Comparison of ENCODE assay signal across 23 cellular contexts in the genomic region with DNA sequence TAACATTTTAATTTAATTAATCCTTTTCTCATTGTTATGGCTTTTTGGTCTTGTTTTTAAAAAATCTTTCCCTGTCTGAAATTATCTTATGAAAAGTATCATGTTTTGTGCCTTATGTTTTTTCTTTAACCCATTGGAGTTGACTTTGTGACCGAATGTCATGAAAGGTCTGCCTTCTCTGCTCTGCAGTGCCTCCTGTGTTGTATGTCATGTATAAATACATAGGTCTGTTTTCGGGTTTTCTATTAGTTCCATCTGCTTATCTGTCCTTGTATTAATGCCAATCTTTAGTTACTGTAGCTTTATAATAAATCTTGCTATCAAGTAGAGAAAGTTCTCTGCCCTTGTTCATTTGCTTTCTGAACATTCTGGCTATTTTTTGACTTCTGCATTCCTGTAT.
DNase-seq lines count a peak whose midpoint lies in the region; ATAC-seq, FAIRE-seq and TF ChIP-seq lines count a peak whose summit lies in the region.
"Had no signal": no experiment of that assay in that cellular context is flagged by ENCODE, and none has a peak within 500 bp of the region (broad histone marks: within the 10 kb centered on the region; RNA-seq: fewer than 3 reads in every experiment).

No MANE protein-coding gene starts in this region.

- intact Hi-C loops in activated CD8-positive, alpha-beta T cell treated with anti-CD3 and anti-CD28 coated beads for 36 hours (cut with micrococcal nuclease) = no loop called here
- intact Hi-C loops in left lung (cut with DNase I) = no loop called here

- TF ChIP-seq POLR2A in H1 (IDR thresholded peaks at IDR 0.05; ENCODE audit: control extremely low read depth in 1 of 2, low read depth in 2 of 2, low read length in 2 of 2) = no peak

- no peak overlapping the region for H4K5ac ChIP-seq in H1 (ENCODE audit: insufficient read length, low read depth, low read length)

- no peak overlapping the region for H4K8ac ChIP-seq in H1 (ENCODE audit: extremely low read depth, insufficient read depth, low read length)

- H3K36me3 ChIP-seq in H1 (ENCODE audit: control insufficient read depth in 2 of 4, insufficient read depth in 4 of 4, low read length in 3 of 4) (peaks cover under 1 to 19% (median 14%) of the 10 kb centered on the region in 4 experiments; a peak in 6 of 8 replicates), brain microvascular endothelial cell (replicated peaks) (no peaks in the 10 kb centered on the region), left lung (peaks cover 0 to 13% of the 10 kb centered on the region in 2 donors)

- no peak for TF ChIP-seq EP300 in H1 (IDR thresholded peaks at IDR 0.05; ENCODE audit: borderline replicate concordance in 1 of 2, low read depth in 2 of 2, low read length in 2 of 2)

- in situ Hi-C loops in brain microvascular endothelial cell (cut with HindIII; ENCODE audit: low pct_ligation_motif_present, low sequenced_read_pairs) = no loop called here
- in situ Hi-C loops in GM13977 (cut with MboI; ENCODE audit: low pct_unique_long_range_greater_than_20kb, low sequenced_read_pairs, unreplicated experiment) = no loop called here

- 87% methylated on average over 2 of the region's 2 CpGs; no CpG with 5 or more reads in 1 of the 2 experiments for WGBS in H1 (ENCODE audit: extremely low coverage in 1 of 2, insufficient coverage in 1 of 2, insufficient read length in 1 of 2, insufficient replicate concordance in 2 of 2, low coverage in 1 of 2, low lambda C conversion rate in 2 of 2, missing lambda C conversion rate in 1 of 2), 2 experiments

- no peak overlapping the region for H3K27ac ChIP-seq in H1 (ENCODE audit: low read depth, low read length)
- H3K27ac ChIP-seq in brain microvascular endothelial cell = no peak overlapping the region
- H3K27ac ChIP-seq in left lung = no peak overlapping the region
- H3K27ac ChIP-seq: BLaER1 treated with 17β-estradiol and CSF1 and Interleukin-3, amounts not matched to agents 10 nM and 100 nM had no signal

- TF ChIP-seq CTCF in activated CD8-positive, alpha-beta T cell treated with anti-CD3 and anti-CD28 coated beads for 36 hours (IDR thresholded peaks at IDR 0.05) = peak; percentile 11
- peak; percentile 28 for TF ChIP-seq CTCF in LNCaP clone FGC (IDR thresholded peaks at IDR 0.05; ENCODE audit: control insufficient read depth, extremely low read depth, insufficient read depth)
- TF ChIP-seq CTCF in H1 (IDR thresholded peaks at IDR 0.05; ENCODE audit: control extremely low read depth in 1 of 3, insufficient read depth in 1 of 3, low read depth in 1 of 3, low read length in 3 of 3) = peak in 2 of 3 experiments; percentile 7 to 20; a peak in 1 of 4 replicates
- TF ChIP-seq CTCF in brain microvascular endothelial cell (IDR thresholded peaks at IDR 0.05; ENCODE audit: low read depth, low read length, missing control alignments) = no peak
- TF ChIP-seq CTCF in left lung (IDR thresholded peaks at IDR 0.05) = no peak
- TF ChIP-seq CTCF in GM13977 (IDR thresholded peaks at IDR 0.05; ENCODE audit: extremely low read depth, insufficient read depth, missing control alignments) = no peak

- peaks cover 21% of the 10 kb centered on the region for H3K36me3 Mint-ChIP-seq in activated CD8-positive, alpha-beta T cell treated with anti-CD3 and anti-CD28 coated beads for 36 hours (ENCODE audit: low read depth)
- H3K36me3 Mint-ChIP-seq in activated CD8-positive, alpha-beta T cell treated with anti-CD3 and anti-CD28 coated beads, Interleukin-2, amount 10 ng/mL, durations not matched to agents 7 days and 5 days (ENCODE audit: low read depth) = peaks cover 30% of the 10 kb centered on the region

- H3K79me1 ChIP-seq in H1 (ENCODE audit: low read depth, low read length) = no peaks in the 10 kb centered on the region; the same call in 1 of the 2 replicates

- no peaks in the 10 kb centered on the region for H3K23me2 ChIP-seq in H1 (ENCODE audit: low read depth, low read length)

- H3K56ac ChIP-seq in H1 (replicated peaks; ENCODE audit: insufficient read length, low read depth, low read length) = no peak overlapping the region

- peak in 1 of 2 experiments; percentile 37; a peak in 1 of 4 replicates for TF ChIP-seq RAD21 in H1 (IDR thresholded peaks at IDR 0.05 in 1 of 2, conservative IDR thresholded peaks at IDR 0.05 in 1 of 2; ENCODE audit: low read depth in 2 of 2, low read length in 2 of 2)

- FAIRE-seq in H1 (lab: Jason Lieb, UNC) = no peak
- FAIRE-seq in frontal cortex (lab: Jason Lieb, UNC) = no peak
- FAIRE-seq: A204.1, GM12891, GM19239 had no signal

- H3K9ac ChIP-seq in H1 (replicated peaks in 1 of 4; ENCODE audit: extremely low read depth in 1 of 4, low read depth in 3 of 4, low read length in 3 of 4) = no peak overlapping the region
- H3K9ac ChIP-seq: BLaER1 treated with 17β-estradiol and CSF1 and Interleukin-3, amounts not matched to agents 10 nM and 100 nM had no signal

- no peak overlapping the region for H2BK120ac ChIP-seq in H1 (replicated peaks; ENCODE audit: low read depth, low read length)

- POLR2A ChIA-PET in activated CD8-positive, alpha-beta T cell treated with anti-CD3 and anti-CD28 coated beads for 36 hours (lab: Charles Lee) = no interaction called here
- POLR2A ChIA-PET in activated CD8-positive, alpha-beta T cell treated with anti-CD3 and anti-CD28 coated beads, Interleukin-2, amount 10 ng/mL, durations not matched to agents 7 days and 5 days (lab: Charles Lee) = no interaction called here
- POLR2A ChIA-PET in H1 (lab: Charles Lee; ENCODE audit: partially characterized antibody) = no interaction called here

- H2AFZ ChIP-seq in H1 (ENCODE audit: low read length) = no peak overlapping the region

- peaks cover 19% of the 10 kb centered on the region for H3K4me1 Mint-ChIP-seq in activated CD8-positive, alpha-beta T cell treated with anti-CD3 and anti-CD28 coated beads for 36 hours (ENCODE audit: low read depth)
- peaks cover 24% of the 10 kb centered on the region for H3K4me1 Mint-ChIP-seq in activated CD8-positive, alpha-beta T cell treated with anti-CD3 and anti-CD28 coated beads, Interleukin-2, amount 10 ng/mL, durations not matched to agents 7 days and 5 days (ENCODE audit: low read depth)

- H3K4me1 ChIP-seq in H1 (replicated peaks in 1 of 4; ENCODE audit: control insufficient read depth in 3 of 4, insufficient read depth in 4 of 4, low read length in 3 of 4) = no peaks in the 10 kb centered on the region
- H3K4me1 ChIP-seq in left lung = peaks cover 0 to 6% of the 10 kb centered on the region in 2 donors

- H3K4ac ChIP-seq in H1 (replicated peaks; ENCODE audit: insufficient read length, low read depth, low read length) = no peak overlapping the region

- H3K27me3 ChIP-seq in H1 (replicated peaks in 1 of 4; ENCODE audit: control insufficient read depth in 3 of 4, extremely low read depth in 1 of 4, insufficient read depth in 3 of 4, low read length in 3 of 4) (peaks cover 0 to 1% (median 0%) of the 10 kb centered on the region in 4 experiments; a peak in 1 of 7 replicates), brain microvascular endothelial cell (replicated peaks) (no peaks in the 10 kb centered on the region), left lung (no peaks in the 10 kb centered on the region)
- H3K27me3 ChIP-seq: BLaER1 treated with 17β-estradiol and CSF1 and Interleukin-3, amounts not matched to agents 10 nM and 100 nM had no signal

- peaks cover 4 to 32% of the 10 kb centered on the region in 2 experiments; a peak in 3 of 4 replicates for H3K79me2 ChIP-seq in H1 (ENCODE audit: control insufficient read depth in 1 of 2, insufficient read depth in 2 of 2, low read length in 2 of 2)

- H2BK15ac ChIP-seq in H1 (ENCODE audit: low read length) = no peak overlapping the region

- H4K91ac ChIP-seq in H1 (replicated peaks; ENCODE audit: insufficient read length, low read length) = no peak overlapping the region

- no peaks in the 10 kb centered on the region for H3K9me3 Mint-ChIP-seq in activated CD8-positive, alpha-beta T cell treated with anti-CD3 and anti-CD28 coated beads for 36 hours
- no peaks in the 10 kb centered on the region for H3K9me3 Mint-ChIP-seq in activated CD8-positive, alpha-beta T cell treated with anti-CD3 and anti-CD28 coated beads, Interleukin-2, amount 10 ng/mL, durations not matched to agents 7 days and 5 days (ENCODE audit: insufficient read depth)

- ATAC-seq in activated CD8-positive, alpha-beta T cell treated with anti-CD3 and anti-CD28 coated beads for 36 hours = no peak
- no peak for ATAC-seq in activated CD8-positive, alpha-beta T cell treated with anti-CD3 and anti-CD28 coated beads, Interleukin-2, amount 10 ng/mL, durations not matched to agents 7 days and 5 days
- ATAC-seq in left lung = no peak

- H3K4me3 ChIP-seq in LNCaP clone FGC (ENCODE audit: low read depth, low read length) = no peak overlapping the region
- H3K4me3 ChIP-seq in H1 (ENCODE audit: extremely low read depth in 1 of 4, insufficient read depth in 2 of 4, low read depth in 3 of 4, low read length in 4 of 4) = no peak overlapping the region
- H3K4me3 ChIP-seq in brain microvascular endothelial cell (ENCODE audit: low read depth, low read length) = no peak overlapping the region
- H3K4me3 ChIP-seq in left lung = no peak overlapping the region
- H3K4me3 ChIP-seq: BLaER1 treated with 17β-estradiol and CSF1 and Interleukin-3, amounts not matched to agents 10 nM and 100 nM had no signal

- H3K9me3 ChIP-seq in H1 (ENCODE audit: insufficient read depth in 2 of 2, low read depth in 1 of 2, low read length in 1 of 2) = no peaks in the 10 kb centered on the region
- H3K9me3 ChIP-seq in left lung = no peaks in the 10 kb centered on the region
- H3K9me3 ChIP-seq: BLaER1 treated with 17β-estradiol and CSF1 and Interleukin-3, amounts not matched to agents 10 nM and 100 nM had no signal

- no peak for DNase-seq in activated CD8-positive, alpha-beta T cell treated with anti-CD3 and anti-CD28 coated beads for 36 hours
- no peak for DNase-seq in activated CD8-positive, alpha-beta T cell treated with anti-CD3 and anti-CD28 coated beads, Interleukin-2, amount 10 ng/mL, durations not matched to agents 7 days and 5 days
- DNase-seq in LNCaP clone FGC (ENCODE audit: low read depth) = no peak
- no peak for DNase-seq in H1 (ENCODE audit: low read depth in 1 of 2, low spot score in 2 of 2)
- no peak for DNase-seq in brain microvascular endothelial cell
- DNase-seq in left lung = no peak
- DNase-seq in frontal cortex (ENCODE audit: low spot score in 2 of 2) = no peak
- no peak for DNase-seq in GM13977 (ENCODE audit: low spot score)
- DNase-seq: DMS 273 treated with DMSO at 0.1 percent for 48 hours, GDM1, H7, NCI-H1417 treated with DMSO at 0.1 percent for 48 hours, NCI-H1930, NCI-H2171, NCI-H446, NCI-H69, OCI-M1, RPMI8226, SIG-M5 had no signal

- H3K18ac ChIP-seq in H1 (ENCODE audit: extremely low read depth, low read length) = no peak overlapping the region

- no peak overlapping the region for H3K4me2 ChIP-seq in H1 (ENCODE audit: insufficient read depth in 1 of 2, low read depth in 2 of 2, low read length in 2 of 2)
- H3K4me2 ChIP-seq: BLaER1 treated with 17β-estradiol and CSF1 and Interleukin-3, amounts not matched to agents 10 nM and 100 nM had no signal

- CTCF ChIA-PET in activated CD8-positive, alpha-beta T cell treated with anti-CD3 and anti-CD28 coated beads for 36 hours (lab: Charles Lee) = no interaction called here
- CTCF ChIA-PET in activated CD8-positive, alpha-beta T cell treated with anti-CD3 and anti-CD28 coated beads, Interleukin-2, amount 10 ng/mL, durations not matched to agents 7 days and 5 days (lab: Charles Lee) = interaction anchor here (1.0 kb wide), 1 partner anchor 78 kb away, joined by 5 read pairs; no protein-coding TSS in a partner anchor
- CTCF ChIA-PET in H1 (lab: Charles Lee; ENCODE audit: partially characterized antibody) = interaction anchor here (0.7 to 1.1 kb wide), 8 partner anchors 9 to 193 kb away, joined by 3 to 5 read pairs (median 3); no protein-coding TSS in a partner anchor

- no peak overlapping the region for H3K27ac Mint-ChIP-seq in activated CD8-positive, alpha-beta T cell treated with anti-CD3 and anti-CD28 coated beads for 36 hours
- H3K27ac Mint-ChIP-seq in activated CD8-positive, alpha-beta T cell treated with anti-CD3 and anti-CD28 coated beads, Interleukin-2, amount 10 ng/mL, durations not matched to agents 7 days and 5 days = no peak overlapping the region

- H4K20me1 ChIP-seq in H1 (replicated peaks in 1 of 2; ENCODE audit: control insufficient read depth in 1 of 2, insufficient read depth in 2 of 2, low read length in 2 of 2) = peaks cover 1 to 2% of the 10 kb centered on the region in 2 experiments

- H2BK20ac ChIP-seq in H1 (ENCODE audit: low read length) = no peak overlapping the region

- no peak overlapping the region for H3K23ac ChIP-seq in H1 (ENCODE audit: insufficient read length)

- H2BK5ac ChIP-seq in H1 (ENCODE audit: low read depth, low read length) = no peak overlapping the region

- H2AK5ac ChIP-seq in H1 (ENCODE audit: low read depth, low read length) = no peak overlapping the region

- H3K27me3 Mint-ChIP-seq in activated CD8-positive, alpha-beta T cell treated with anti-CD3 and anti-CD28 coated beads for 36 hours = no peaks in the 10 kb centered on the region
- no peaks in the 10 kb centered on the region for H3K27me3 Mint-ChIP-seq in activated CD8-positive, alpha-beta T cell treated with anti-CD3 and anti-CD28 coated beads, Interleukin-2, amount 10 ng/mL, durations not matched to agents 7 days and 5 days (ENCODE audit: low read depth)

- H3K4me3 Mint-ChIP-seq in activated CD8-positive, alpha-beta T cell treated with anti-CD3 and anti-CD28 coated beads for 36 hours = no peak overlapping the region
- H3K4me3 Mint-ChIP-seq in activated CD8-positive, alpha-beta T cell treated with anti-CD3 and anti-CD28 coated beads, Interleukin-2, amount 10 ng/mL, durations not matched to agents 7 days and 5 days = no peak overlapping the region

- no peak overlapping the region for H2BK12ac ChIP-seq in H1 (ENCODE audit: low read depth, low read length)

- no peak overlapping the region for H3K14ac ChIP-seq in H1 (ENCODE audit: insufficient read length)

Comparison
In these comparisons a context has a peak if more than half of its experiments do, and no peak if none do; other contexts are left out.
1. CTCF ChIP-seq: peak in activated CD8-positive, alpha-beta T cell treated with anti-CD3 and anti-CD28 coated beads for 36 hours (single experiment), LNCaP clone FGC (single experiment) and H1 (2 of 3); none in brain microvascular endothelial cell (single experiment), left lung (0 of 2) and GM13977 (single experiment).